Comparison of ENCODE assay signal across 12 cellular contexts in genomic region chr17:59426031-59426430, GRCh38.
DNase-seq lines count a peak whose midpoint lies in the region; ATAC-seq and TF ChIP-seq lines count a peak whose summit lies in the region.
"Had no signal": no experiment of that assay in that cellular context is flagged by ENCODE, and none has a peak within 500 bp of the region (broad histone marks: within the 10 kb centered on the region; RNA-seq: fewer than 3 reads in every experiment).

No MANE protein-coding gene starts in this region.

- H4K20me1 ChIP-seq in BLaER1: no peaks in the 10 kb centered on the region

- intact Hi-C loops in ascending aorta (cut with DNase I): loop anchor here (5.0 kb wide), 1 partner anchor 59 kb away; no protein-coding TSS in a partner anchor
- intact Hi-C loops in right lobe of liver (cut with DNase I): loop anchor here (10.0 kb wide), 1 partner anchor 51 kb away; no protein-coding TSS in a partner anchor

- H3K9me3 ChIP-seq in BLaER1 (no peaks in the 10 kb centered on the region), ascending aorta (no peaks in the 10 kb centered on the region), right lobe of liver (no peaks in the 10 kb centered on the region), skeletal muscle tissue (ENCODE audit: control insufficient read depth in 3 of 3, low read length in 3 of 3) (no peaks in the 10 kb centered on the region)

- no peaks in the 10 kb centered on the region for H3K36me3 ChIP-seq in BLaER1
- H3K36me3 ChIP-seq in ascending aorta: no peaks in the 10 kb centered on the region
- H3K36me3 ChIP-seq in right lobe of liver: no peaks in the 10 kb centered on the region
- no peaks in the 10 kb centered on the region for H3K36me3 ChIP-seq in skeletal muscle tissue (ENCODE audit: control insufficient read depth in 3 of 3, insufficient read depth in 3 of 3, low read length in 3 of 3)

- no peak for TF ChIP-seq POLR2A in right lobe of liver (IDR thresholded peaks at IDR 0.05)

- H3K4me3 ChIP-seq in BLaER1: no peak overlapping the region
- peak overlapping the region in 1 of 2 donors; percentile 36 for H3K4me3 ChIP-seq in ascending aorta
- no peak overlapping the region for H3K4me3 ChIP-seq in right lobe of liver
- peak overlapping the region; percentile 61 to 70 (median 65) for H3K4me3 ChIP-seq in skeletal muscle tissue (ENCODE audit: low read length in 3 of 3)

- 78% methylated on average over 8 of the region's 9 CpGs for WGBS in right lobe of liver (ENCODE audit: insufficient coverage, low coverage, low lambda C conversion rate, missing lambda C conversion rate)

- DNase-seq in ascending aorta (ENCODE audit: low spot score in 2 of 2) (no peak), right lobe of liver (no peak), inferior parietal cortex (ENCODE audit: extremely low spot score) (no peak), NCI-H774 (lab: John Stamatoyannopoulos, UW) (no peak)
- no peak for DNase-seq in stimulated activated naive CD4-positive, alpha-beta T cell treated with Interleukin-2 at 50 U/mL for 16 hours (lab: John Stamatoyannopoulos, UW)
- DNase-seq: activated T-cell treated with anti-CD3 and anti-CD28 coated beads, Interleukin-2, amount 50 U/mL, for 4 hours; midbrain; SW 1271 had no signal

- peaks cover 38% of the 10 kb centered on the region for H3K4me1 ChIP-seq in BLaER1
- H3K4me1 ChIP-seq in ascending aorta: peaks cover 35 to 70% of the 10 kb centered on the region in 2 donors
- peaks cover 0 to 92% (median 52%) of the 10 kb centered on the region in 4 donors for H3K4me1 ChIP-seq in right lobe of liver
- H3K4me1 ChIP-seq in skeletal muscle tissue (ENCODE audit: control insufficient read depth in 3 of 3, insufficient read depth in 3 of 3, low read length in 3 of 3): peaks cover 71 to 80% (median 74%) of the 10 kb centered on the region in 3 donors

- ATAC-seq in right lobe of liver (no peak), HG02884 (IDR thresholded peaks at IDR 0.05; ENCODE audit: unreplicated experiment) (no peak)
- ATAC-seq: activated T-cell treated with anti-CD3 and anti-CD28 coated beads, Interleukin-2, amount 50 U/mL, for 4 hours had no signal

- H3K27ac ChIP-seq in BLaER1: peak overlapping the region; percentile 63
- H3K27ac ChIP-seq in ascending aorta: peak overlapping the region; percentile 94
- peak overlapping the region; percentile 73 to 88 (median 80) for H3K27ac ChIP-seq in right lobe of liver
- peak overlapping the region; percentile 99 for H3K27ac ChIP-seq in skeletal muscle tissue (ENCODE audit: low read depth, low read length)
- H3K27ac ChIP-seq: epithelial cell of prostate had no signal

- H3K27me3 ChIP-seq in BLaER1: no peaks in the 10 kb centered on the region
- H3K27me3 ChIP-seq in ascending aorta: no peaks in the 10 kb centered on the region
- H3K27me3 ChIP-seq in right lobe of liver: no peaks in the 10 kb centered on the region
- no peaks in the 10 kb centered on the region for H3K27me3 ChIP-seq in skeletal muscle tissue (ENCODE audit: control insufficient read depth in 3 of 3, insufficient read depth in 3 of 3, low read length in 3 of 3)

- peak overlapping the region; percentile 79 for H3K4me2 ChIP-seq in BLaER1

- H3K9ac ChIP-seq in BLaER1 (peak overlapping the region; percentile 13; the same call in 1 of the 2 replicates), skeletal muscle tissue (ENCODE audit: low read depth in 1 of 3, low read length in 3 of 3) (peak overlapping the region; percentile 88 to 90 (median 89))

- TF ChIP-seq CTCF in ascending aorta (IDR thresholded peaks at IDR 0.05) (no peak), right lobe of liver (IDR thresholded peaks at IDR 0.05) (no peak)

Comparison
In these comparisons a context has a peak if more than half of its experiments do, and no peak if none do; other contexts are left out.
1. H3K4me3 ChIP-seq: peak in skeletal muscle tissue (3 of 3); none in BLaER1 (single experiment) and right lobe of liver (0 of 3).
2. Peak in every context shown above with its lines, with median percentiles within 50 percentile points of each other: H3K27ac ChIP-seq.